In the genomic region with DNA sequence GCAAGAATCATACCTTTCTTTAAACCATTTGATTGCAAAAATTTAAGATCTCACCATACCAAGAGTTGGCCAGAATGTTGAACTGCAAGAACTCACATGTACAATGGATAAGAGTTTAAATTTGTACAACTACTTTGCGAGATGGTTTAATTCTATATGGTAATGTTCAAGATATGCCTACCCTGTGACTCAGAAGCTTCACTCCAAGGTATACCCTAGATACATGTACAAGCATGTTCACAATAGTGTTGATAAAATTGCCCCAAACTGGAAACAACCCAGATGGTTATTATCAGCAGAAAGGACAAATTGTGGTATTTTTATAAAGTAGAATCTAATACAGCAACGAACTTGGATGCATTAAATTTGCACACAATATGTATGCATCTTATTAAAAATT, we compare ENCODE assay signal across 21 cellular contexts.
"Had no signal": no experiment of that assay in that cellular context is flagged by ENCODE, and none has a peak within 500 bp of the region (broad histone marks: within the 10 kb centered on the region; RNA-seq: fewer than 3 reads in every experiment).

No MANE protein-coding gene starts in this region.

- H3K27ac ChIP-seq: coronary artery, dorsolateral prefrontal cortex, esophagus muscularis mucosa, gastrocnemius medialis, heart left ventricle, hepatocyte, left lung had no signal

- H3K4me1 ChIP-seq: gastrocnemius medialis had no signal

- H3K36me3 ChIP-seq: esophagus muscularis mucosa, gastrocnemius medialis, heart left ventricle, left lung had no signal

- H3K4me3 ChIP-seq: coronary artery, dorsolateral prefrontal cortex, esophagus muscularis mucosa, gastrocnemius medialis, heart left ventricle, hepatocyte, left lung, lung, mucosa of descending colon had no signal

- H2AFZ ChIP-seq: hepatocyte had no signal

- H3K9me3 ChIP-seq: esophagus muscularis mucosa, gastrocnemius medialis, left lung, mucosa of descending colon had no signal

- H3K4me2 ChIP-seq: hepatocyte had no signal

- H3K27me3 ChIP-seq: esophagus muscularis mucosa, gastrocnemius medialis, hepatocyte, left lung had no signal

- DNase-seq: dermis blood vessel endothelial cell; dorsolateral prefrontal cortex; effector CD4-positive, alpha-beta T cell; effector memory CD4-positive, alpha-beta T cell; foreskin melanocyte; gastrocnemius medialis; heart left ventricle; hypothalamus; immature natural killer cell; islet precursor cell; left cardiac atrium; left lung; left ventricle myocardium superior; mesenchymal stem cell; mucosa of descending colon; naive B cell; naive thymus-derived CD8-positive, alpha-beta T cell had no signal

- ATAC-seq: gastrocnemius medialis; heart left ventricle; left cardiac atrium; left lung; left ventricle myocardium superior; mucosa of descending colon; naive thymus-derived CD8-positive, alpha-beta T cell had no signal

- H3K79me2 ChIP-seq: hepatocyte had no signal
